Comparison of ENCODE assay signal across 8 cellular contexts in the genomic region with DNA sequence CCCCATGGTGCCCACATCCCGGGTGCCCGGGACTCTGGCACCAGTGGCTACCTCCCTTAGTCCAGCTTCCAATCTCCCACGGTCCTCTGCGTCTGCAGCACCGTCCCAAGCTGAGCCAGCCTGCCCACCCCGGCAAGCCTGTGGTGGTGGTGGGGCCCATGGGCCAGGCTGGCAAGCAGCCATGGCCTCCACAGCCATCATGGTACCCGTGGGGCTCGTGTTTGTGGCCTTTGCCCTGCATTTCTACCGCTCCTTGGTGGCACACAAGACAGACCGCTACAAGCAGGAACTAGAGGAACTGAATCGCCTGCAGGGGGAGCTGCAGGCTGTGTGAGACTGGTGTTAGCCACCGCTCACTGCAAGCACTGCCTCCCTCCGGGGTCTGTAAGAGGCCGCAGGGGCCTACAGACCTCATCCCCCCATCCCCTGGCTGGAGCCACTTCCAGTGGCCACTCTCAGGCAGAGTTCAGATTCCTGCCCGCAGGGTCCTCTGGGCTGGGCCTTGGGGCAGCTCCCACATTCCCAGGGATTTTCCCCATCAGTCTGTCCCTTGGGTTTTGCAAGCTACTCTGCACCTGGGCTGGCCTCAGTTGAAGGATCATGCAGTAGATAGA. TPM values are rescaled to one million over a fixed set of nuclear protein-coding genes. Genes with fewer than 3 reads are reported as not detected.
DNase-seq lines count a peak whose midpoint lies in the region; ATAC-seq and TF ChIP-seq lines count a peak whose summit lies in the region.

No MANE protein-coding gene starts in this region.

- ATAC-seq in foreskin keratinocyte = peak; percentile 6
- no peak for ATAC-seq in psoas muscle
- ATAC-seq in GM18858 (IDR thresholded peaks at IDR 0.05; ENCODE audit: unreplicated experiment) = no peak
- ATAC-seq in HG03175 (IDR thresholded peaks at IDR 0.05; ENCODE audit: unreplicated experiment) = no peak

- H3K27ac ChIP-seq in KMS-11 = no peak overlapping the region
- H3K27ac ChIP-seq in foreskin keratinocyte = no peak overlapping the region
- H3K27ac ChIP-seq in psoas muscle = peak overlapping the region; percentile 5

- H3K4me1 ChIP-seq in KMS-11 (ENCODE audit: low read depth, poor library complexity, severe bottlenecking) (peaks cover 43% of the 10 kb centered on the region), foreskin keratinocyte (peaks cover 4% of the 10 kb centered on the region), psoas muscle (peaks cover 28% of the 10 kb centered on the region)

- H3K36me3 ChIP-seq in KMS-11 (ENCODE audit: insufficient read depth) = no peaks in the 10 kb centered on the region
- H3K36me3 ChIP-seq in psoas muscle (ENCODE audit: insufficient read depth in 1 of 2, low read depth in 1 of 2) = peaks cover 0 to 1% of the 10 kb centered on the region in 2 donors

- no peaks in the 10 kb centered on the region for H3K27me3 ChIP-seq in KMS-11 (ENCODE audit: insufficient read depth, low read depth)
- H3K27me3 ChIP-seq in foreskin keratinocyte = no peaks in the 10 kb centered on the region
- no peaks in the 10 kb centered on the region for H3K27me3 ChIP-seq in psoas muscle (ENCODE audit: insufficient read depth in 3 of 3, low read length in 2 of 3)

- H3K4me3 ChIP-seq in KMS-11 (IDR thresholded peaks at IDR 0.05; ENCODE audit: insufficient read depth, low read depth, low read length) (no peak overlapping the region), psoas muscle (no peak overlapping the region)

- intact Hi-C loops in psoas muscle (cut with DNase I) = no loop called here

- H3K9me3 ChIP-seq in psoas muscle = no peaks in the 10 kb centered on the region

- no peaks in the 10 kb centered on the region for H4K20me1 ChIP-seq in KMS-11 (ENCODE audit: insufficient read depth)

- DNase-seq in DMS153 treated with DMSO at 0.1 percent for 48 hours (lab: John Stamatoyannopoulos, UW; ENCODE audit: unreplicated experiment) (peak; percentile 4), RKO (ENCODE audit: low spot score) (peak; percentile 67), foreskin keratinocyte (peak in 1 of 2 donors; percentile 53), psoas muscle (peak; percentile 66 to 81)
- peak; percentile 43 for DNase-seq in activated T-helper 9 cell treated with anti-CD3 and anti-CD28 coated beads, Interleukin-2, amount 50 U/mL, for 16 hours (ENCODE audit: low read depth)

- H3K9ac ChIP-seq in KMS-11 = no peak overlapping the region

- peak; percentile 81 for TF ChIP-seq CTCF in KMS-11 (conservative IDR thresholded peaks at IDR 0.05; ENCODE audit: low read depth, low read length)
- TF ChIP-seq CTCF in foreskin keratinocyte (conservative IDR thresholded peaks at IDR 0.05) = peak; percentile 75
- TF ChIP-seq CTCF in psoas muscle (IDR thresholded peaks at IDR 0.05) = peak; percentile 60

- WGBS in psoas muscle, 3 donors = 22 to 33% (median 31%) methylated on average over 15 of the region's 15 CpGs

- H3K4me2 ChIP-seq in KMS-11 = peak overlapping the region; percentile 2; the same call in 1 of the 2 replicates

- H2AFZ ChIP-seq in KMS-11 (ENCODE audit: low read depth) = no peak overlapping the region

- peaks cover 3% of the 10 kb centered on the region; the same call in 1 of the 2 replicates for H3K79me2 ChIP-seq in KMS-11 (ENCODE audit: insufficient read depth, low read depth)

RNA-seq across cellular contexts. Expression of a gene that starts 3.9 kb away (rescaled TPM):
- total RNA-seq in foreskin keratinocyte (6.7 and 7.1 TPM in 2 replicates), psoas muscle (10 to 100 TPM; 13.3 to 19.0 (median 16.2) TPM)
- polyA plus RNA-seq in foreskin keratinocyte (6.0 and 6.4 TPM in 2 replicates), psoas muscle (10 to 100 TPM in 1 of 3 donors, 1 to 10 TPM in 2; 7.9 to 15.9 (median 9.4) TPM)

RNA-seq across cellular contexts. Expression of a gene that starts 4.8 kb away (rescaled TPM):
- total RNA-seq in foreskin keratinocyte = 8.4 and 9.0 TPM in 2 replicates
- polyA plus RNA-seq in foreskin keratinocyte = 9.1 and 9.2 TPM in 2 replicates
- total RNA-seq in psoas muscle = 1 to 10 TPM; 3.6 to 5.8 (median 5.5) TPM
- 1 to 10 TPM; 3.5 to 6.0 (median 4.0) TPM for polyA plus RNA-seq in psoas muscle

RNA-seq across cellular contexts. Expression of a gene that starts 30.2 kb away (rescaled TPM):
- total RNA-seq in foreskin keratinocyte (32.2 and 33.0 TPM in 2 replicates), psoas muscle (1 to 10 TPM; 3.4 to 4.2 (median 4.1) TPM)
- polyA plus RNA-seq in foreskin keratinocyte (21.8 and 23.3 TPM in 2 replicates), psoas muscle (1 to 10 TPM; 2.8 to 5.4 (median 2.8) TPM)

RNA-seq across cellular contexts. Expression of a gene that starts 31.4 kb away (rescaled TPM):
- 3.0 and 3.1 TPM in 2 replicates for total RNA-seq in foreskin keratinocyte
- 2.9 and 3.0 TPM in 2 replicates for polyA plus RNA-seq in foreskin keratinocyte
- total RNA-seq in psoas muscle = 10 to 100 TPM in 1 of 4 donors, 1 to 10 TPM in 3; 3.2 to 12.8 (median 5.4) TPM
- 1 to 10 TPM; 3.5 to 4.9 (median 4.1) TPM for polyA plus RNA-seq in psoas muscle

RNA-seq across cellular contexts. Expression of a gene that starts 56.8 kb away (rescaled TPM):
- total RNA-seq in foreskin keratinocyte (0.39 and 0.61 TPM in 2 replicates), psoas muscle (under 1 TPM in 3 of 4 donors, not detected in 1; 0.11 to 0.64 (median 0.26) TPM)
- polyA plus RNA-seq in foreskin keratinocyte (0.27 and 0.29 TPM in 2 replicates), psoas muscle (under 1 TPM; 0.04 to 0.14 (median 0.05) TPM)
